Comparison of ENCODE assay signal across 2 cellular contexts in the genomic region with DNA sequence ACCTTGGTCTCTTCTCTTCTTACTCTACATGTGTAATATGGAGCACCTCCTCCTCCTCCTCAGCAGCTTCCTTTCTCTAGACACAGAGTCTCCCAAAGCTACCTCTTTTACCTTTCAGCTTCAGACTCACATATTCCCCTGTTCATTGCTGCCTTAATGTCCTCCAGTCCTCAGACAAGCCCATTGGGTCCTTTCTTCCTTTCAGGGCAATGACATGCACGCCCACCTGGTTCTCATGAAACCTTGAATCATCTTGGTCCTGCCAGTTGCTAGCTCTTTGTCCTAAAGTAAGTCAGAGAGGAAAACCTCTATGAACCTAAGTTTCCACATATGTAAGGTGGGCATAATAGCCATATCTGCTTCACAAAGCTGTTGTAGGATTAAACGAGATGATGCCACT.
TF ChIP-seq lines count a peak whose summit lies in the region.

No MANE protein-coding gene starts in this region.

TF ChIP-seq in SK-N-SH, 30 proteins besides CTCF, POLR2A, EP300 and RAD21 (continued from another document):
- TF ChIP-seq, protein P1, sequence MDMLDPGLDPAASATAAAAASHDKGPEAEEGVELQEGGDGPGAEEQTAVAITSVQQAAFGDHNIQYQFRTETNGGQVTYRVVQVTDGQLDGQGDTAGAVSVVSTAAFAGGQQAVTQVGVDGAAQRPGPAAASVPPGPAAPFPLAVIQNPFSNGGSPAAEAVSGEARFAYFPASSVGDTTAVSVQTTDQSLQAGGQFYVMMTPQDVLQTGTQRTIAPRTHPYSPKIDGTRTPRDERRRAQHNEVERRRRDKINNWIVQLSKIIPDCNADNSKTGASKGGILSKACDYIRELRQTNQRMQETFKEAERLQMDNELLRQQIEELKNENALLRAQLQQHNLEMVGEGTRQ (IDR thresholded peaks at IDR 0.05; ENCODE audit: borderline replicate concordance, low read depth, low read length) = no peak
- TF ChIP-seq SIN3A (IDR thresholded peaks at IDR 0.05; ENCODE audit: borderline replicate concordance, low read depth, low read length) (no peak), TEAD4 (IDR thresholded peaks at IDR 0.05; ENCODE audit: borderline replicate concordance, insufficient read depth) (no peak), RCOR1 (IDR thresholded peaks at IDR 0.05; ENCODE audit: low read length) (no peak), SMC3 (IDR thresholded peaks at IDR 0.05; ENCODE audit: low read depth, low read length) (no peak)
- TF ChIP-seq, protein P2, sequence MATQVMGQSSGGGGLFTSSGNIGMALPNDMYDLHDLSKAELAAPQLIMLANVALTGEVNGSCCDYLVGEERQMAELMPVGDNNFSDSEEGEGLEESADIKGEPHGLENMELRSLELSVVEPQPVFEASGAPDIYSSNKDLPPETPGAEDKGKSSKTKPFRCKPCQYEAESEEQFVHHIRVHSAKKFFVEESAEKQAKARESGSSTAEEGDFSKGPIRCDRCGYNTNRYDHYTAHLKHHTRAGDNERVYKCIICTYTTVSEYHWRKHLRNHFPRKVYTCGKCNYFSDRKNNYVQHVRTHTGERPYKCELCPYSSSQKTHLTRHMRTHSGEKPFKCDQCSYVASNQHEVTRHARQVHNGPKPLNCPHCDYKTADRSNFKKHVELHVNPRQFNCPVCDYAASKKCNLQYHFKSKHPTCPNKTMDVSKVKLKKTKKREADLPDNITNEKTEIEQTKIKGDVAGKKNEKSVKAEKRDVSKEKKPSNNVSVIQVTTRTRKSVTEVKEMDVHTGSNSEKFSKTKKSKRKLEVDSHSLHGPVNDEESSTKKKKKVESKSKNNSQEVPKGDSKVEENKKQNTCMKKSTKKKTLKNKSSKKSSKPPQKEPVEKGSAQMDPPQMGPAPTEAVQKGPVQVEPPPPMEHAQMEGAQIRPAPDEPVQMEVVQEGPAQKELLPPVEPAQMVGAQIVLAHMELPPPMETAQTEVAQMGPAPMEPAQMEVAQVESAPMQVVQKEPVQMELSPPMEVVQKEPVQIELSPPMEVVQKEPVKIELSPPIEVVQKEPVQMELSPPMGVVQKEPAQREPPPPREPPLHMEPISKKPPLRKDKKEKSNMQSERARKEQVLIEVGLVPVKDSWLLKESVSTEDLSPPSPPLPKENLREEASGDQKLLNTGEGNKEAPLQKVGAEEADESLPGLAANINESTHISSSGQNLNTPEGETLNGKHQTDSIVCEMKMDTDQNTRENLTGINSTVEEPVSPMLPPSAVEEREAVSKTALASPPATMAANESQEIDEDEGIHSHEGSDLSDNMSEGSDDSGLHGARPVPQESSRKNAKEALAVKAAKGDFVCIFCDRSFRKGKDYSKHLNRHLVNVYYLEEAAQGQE (IDR thresholded peaks at IDR 0.05; ENCODE audit: low read depth, low read length) = no peak

TF ChIP-seq in SK-N-SH treated with all-trans-retinoic acid at 6 μM for 48 hours, 23 proteins besides CTCF, POLR2A, EP300 and RAD21 (continued from another document):
- TF ChIP-seq TCF4 (CRISPR knock-in tag; IDR thresholded peaks at IDR 0.05; ENCODE audit: borderline replicate concordance) = no peak
- no peak for TF ChIP-seq TOX (CRISPR knock-in tag; IDR thresholded peaks at IDR 0.05; ENCODE audit: borderline replicate concordance)
- TF ChIP-seq, protein P3, sequence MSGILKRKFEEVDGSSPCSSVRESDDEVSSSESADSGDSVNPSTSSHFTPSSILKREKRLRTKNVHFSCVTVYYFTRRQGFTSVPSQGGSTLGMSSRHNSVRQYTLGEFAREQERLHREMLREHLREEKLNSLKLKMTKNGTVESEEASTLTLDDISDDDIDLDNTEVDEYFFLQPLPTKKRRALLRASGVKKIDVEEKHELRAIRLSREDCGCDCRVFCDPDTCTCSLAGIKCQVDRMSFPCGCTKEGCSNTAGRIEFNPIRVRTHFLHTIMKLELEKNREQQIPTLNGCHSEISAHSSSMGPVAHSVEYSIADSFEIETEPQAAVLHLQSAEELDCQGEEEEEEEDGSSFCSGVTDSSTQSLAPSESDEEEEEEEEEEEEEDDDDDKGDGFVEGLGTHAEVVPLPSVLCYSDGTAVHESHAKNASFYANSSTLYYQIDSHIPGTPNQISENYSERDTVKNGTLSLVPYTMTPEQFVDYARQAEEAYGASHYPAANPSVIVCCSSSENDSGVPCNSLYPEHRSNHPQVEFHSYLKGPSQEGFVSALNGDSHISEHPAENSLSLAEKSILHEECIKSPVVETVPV (CRISPR knock-in tag; IDR thresholded peaks at IDR 0.05) = no peak
- TF ChIP-seq, protein P4, sequence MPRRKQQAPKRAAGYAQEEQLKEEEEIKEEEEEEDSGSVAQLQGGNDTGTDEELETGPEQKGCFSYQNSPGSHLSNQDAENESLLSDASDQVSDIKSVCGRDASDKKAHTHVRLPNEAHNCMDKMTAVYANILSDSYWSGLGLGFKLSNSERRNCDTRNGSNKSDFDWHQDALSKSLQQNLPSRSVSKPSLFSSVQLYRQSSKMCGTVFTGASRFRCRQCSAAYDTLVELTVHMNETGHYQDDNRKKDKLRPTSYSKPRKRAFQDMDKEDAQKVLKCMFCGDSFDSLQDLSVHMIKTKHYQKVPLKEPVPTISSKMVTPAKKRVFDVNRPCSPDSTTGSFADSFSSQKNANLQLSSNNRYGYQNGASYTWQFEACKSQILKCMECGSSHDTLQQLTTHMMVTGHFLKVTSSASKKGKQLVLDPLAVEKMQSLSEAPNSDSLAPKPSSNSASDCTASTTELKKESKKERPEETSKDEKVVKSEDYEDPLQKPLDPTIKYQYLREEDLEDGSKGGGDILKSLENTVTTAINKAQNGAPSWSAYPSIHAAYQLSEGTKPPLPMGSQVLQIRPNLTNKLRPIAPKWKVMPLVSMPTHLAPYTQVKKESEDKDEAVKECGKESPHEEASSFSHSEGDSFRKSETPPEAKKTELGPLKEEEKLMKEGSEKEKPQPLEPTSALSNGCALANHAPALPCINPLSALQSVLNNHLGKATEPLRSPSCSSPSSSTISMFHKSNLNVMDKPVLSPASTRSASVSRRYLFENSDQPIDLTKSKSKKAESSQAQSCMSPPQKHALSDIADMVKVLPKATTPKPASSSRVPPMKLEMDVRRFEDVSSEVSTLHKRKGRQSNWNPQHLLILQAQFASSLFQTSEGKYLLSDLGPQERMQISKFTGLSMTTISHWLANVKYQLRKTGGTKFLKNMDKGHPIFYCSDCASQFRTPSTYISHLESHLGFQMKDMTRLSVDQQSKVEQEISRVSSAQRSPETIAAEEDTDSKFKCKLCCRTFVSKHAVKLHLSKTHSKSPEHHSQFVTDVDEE (CRISPR knock-in tag; IDR thresholded peaks at IDR 0.05) = no peak
- TF ChIP-seq, protein P5, sequence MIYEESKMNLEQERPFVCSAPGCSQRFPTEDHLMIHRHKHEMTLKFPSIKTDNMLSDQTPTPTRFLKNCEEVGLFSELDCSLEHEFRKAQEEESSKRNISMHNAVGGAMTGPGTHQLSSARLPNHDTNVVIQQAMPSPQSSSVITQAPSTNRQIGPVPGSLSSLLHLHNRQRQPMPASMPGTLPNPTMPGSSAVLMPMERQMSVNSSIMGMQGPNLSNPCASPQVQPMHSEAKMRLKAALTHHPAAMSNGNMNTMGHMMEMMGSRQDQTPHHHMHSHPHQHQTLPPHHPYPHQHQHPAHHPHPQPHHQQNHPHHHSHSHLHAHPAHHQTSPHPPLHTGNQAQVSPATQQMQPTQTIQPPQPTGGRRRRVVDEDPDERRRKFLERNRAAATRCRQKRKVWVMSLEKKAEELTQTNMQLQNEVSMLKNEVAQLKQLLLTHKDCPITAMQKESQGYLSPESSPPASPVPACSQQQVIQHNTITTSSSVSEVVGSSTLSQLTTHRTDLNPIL (CRISPR knock-in tag; IDR thresholded peaks at IDR 0.05; ENCODE audit: low read depth) = no peak
- TF ChIP-seq, protein P6, sequence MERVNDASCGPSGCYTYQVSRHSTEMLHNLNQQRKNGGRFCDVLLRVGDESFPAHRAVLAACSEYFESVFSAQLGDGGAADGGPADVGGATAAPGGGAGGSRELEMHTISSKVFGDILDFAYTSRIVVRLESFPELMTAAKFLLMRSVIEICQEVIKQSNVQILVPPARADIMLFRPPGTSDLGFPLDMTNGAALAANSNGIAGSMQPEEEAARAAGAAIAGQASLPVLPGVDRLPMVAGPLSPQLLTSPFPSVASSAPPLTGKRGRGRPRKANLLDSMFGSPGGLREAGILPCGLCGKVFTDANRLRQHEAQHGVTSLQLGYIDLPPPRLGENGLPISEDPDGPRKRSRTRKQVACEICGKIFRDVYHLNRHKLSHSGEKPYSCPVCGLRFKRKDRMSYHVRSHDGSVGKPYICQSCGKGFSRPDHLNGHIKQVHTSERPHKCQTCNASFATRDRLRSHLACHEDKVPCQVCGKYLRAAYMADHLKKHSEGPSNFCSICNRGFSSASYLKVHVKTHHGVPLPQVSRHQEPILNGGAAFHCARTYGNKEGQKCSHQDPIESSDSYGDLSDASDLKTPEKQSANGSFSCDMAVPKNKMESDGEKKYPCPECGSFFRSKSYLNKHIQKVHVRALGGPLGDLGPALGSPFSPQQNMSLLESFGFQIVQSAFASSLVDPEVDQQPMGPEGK (CRISPR knock-in tag; IDR thresholded peaks at IDR 0.05; ENCODE audit: borderline replicate concordance) = no peak
- no peak for TF ChIP-seq ZNF565 (CRISPR knock-in tag; conservative IDR thresholded peaks at IDR 0.05; ENCODE audit: low read depth)
